Comparison of ENCODE assay signal across 24 cellular contexts in the genomic region with DNA sequence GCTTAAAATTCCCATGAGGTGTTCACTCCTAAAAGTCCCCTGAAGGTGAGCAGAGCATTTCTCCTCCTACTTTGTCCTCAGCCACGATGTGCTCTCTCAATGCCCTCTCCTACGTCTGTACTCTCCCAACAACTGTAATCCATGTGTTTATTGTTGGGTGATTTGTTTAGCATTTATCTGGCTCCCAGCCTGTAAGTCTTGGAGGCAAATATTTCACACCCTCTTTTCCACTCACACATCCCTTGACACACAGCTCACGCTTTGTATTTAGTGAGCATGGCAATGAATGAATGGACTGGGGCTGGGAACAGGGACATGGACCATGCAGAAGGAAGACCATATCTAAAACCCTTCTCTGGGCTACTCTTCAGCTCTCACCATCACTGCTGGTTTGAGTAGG. TPM values are rescaled to one million over a fixed set of nuclear protein-coding genes. Genes with fewer than 3 reads are reported as not detected.
DNase-seq lines count a peak whose midpoint lies in the region; ATAC-seq and TF ChIP-seq lines count a peak whose summit lies in the region.
"Had no signal": no experiment of that assay in that cellular context is flagged by ENCODE, and none has a peak within 500 bp of the region (broad histone marks: within the 10 kb centered on the region; RNA-seq: fewer than 3 reads in every experiment).

No MANE protein-coding gene starts in this region.

- no peaks in the 10 kb centered on the region for H3K9me3 Mint-ChIP-seq in nephron progenitor cell
- H3K9me3 Mint-ChIP-seq in stimulated activated memory B cell treated with anti-CD40 and anti-IgM and Interleukin-4, amounts not matched to agents 10 μg/mL and 1 μg/mL and 100 μg/mL, for 72 hours = no peaks in the 10 kb centered on the region
- H3K9me3 Mint-ChIP-seq: CD4-positive, alpha-beta T cell; CD8-positive, alpha-beta memory T cell had no signal

- H3K27ac ChIP-seq in right cardiac atrium (ENCODE audit: low read length) (no peak overlapping the region), heart left ventricle (no peak overlapping the region)
- H3K27ac ChIP-seq: A549; BLaER1 treated with 17β-estradiol and CSF1 and Interleukin-3, amounts not matched to agents 10 nM and 100 nM; GM23248 had no signal

- H3K4me1 Mint-ChIP-seq in nephron progenitor cell = peaks cover 32% of the 10 kb centered on the region
- H3K4me1 Mint-ChIP-seq in stimulated activated memory B cell treated with anti-CD40 and anti-IgM and Interleukin-4, amounts not matched to agents 10 μg/mL and 1 μg/mL and 100 μg/mL, for 72 hours = peaks cover 22% of the 10 kb centered on the region
- H3K4me1 Mint-ChIP-seq: CD14-positive monocyte; CD8-positive, alpha-beta memory T cell had no signal

- H3K9me3 ChIP-seq in right cardiac atrium (ENCODE audit: control insufficient read depth, low read length) = no peaks in the 10 kb centered on the region
- no peaks in the 10 kb centered on the region for H3K9me3 ChIP-seq in heart left ventricle
- H3K9me3 ChIP-seq: A549; BE2C; BLaER1 treated with 17β-estradiol and CSF1 and Interleukin-3, amounts not matched to agents 10 nM and 100 nM had no signal

- TF ChIP-seq CTCF in heart left ventricle (IDR thresholded peaks at IDR 0.05) (no peak), nephron progenitor cell (IDR thresholded peaks at IDR 0.05) (no peak)

- H3K36me3 ChIP-seq in heart left ventricle = no peaks in the 10 kb centered on the region
- H3K36me3 ChIP-seq: BE2C; BLaER1 treated with 17β-estradiol and CSF1 and Interleukin-3, amounts not matched to agents 10 nM and 100 nM had no signal

- H3K4me3 ChIP-seq in right cardiac atrium (ENCODE audit: low read length) (no peak overlapping the region), heart left ventricle (no peak overlapping the region)
- H3K4me3 ChIP-seq: A549; BLaER1 treated with 17β-estradiol and CSF1 and Interleukin-3, amounts not matched to agents 10 nM and 100 nM; GM12878; GM23248 had no signal

- H3K36me3 Mint-ChIP-seq in nephron progenitor cell (ENCODE audit: low read depth) = no peaks in the 10 kb centered on the region
- H3K36me3 Mint-ChIP-seq in stimulated activated memory B cell treated with anti-CD40 and anti-IgM and Interleukin-4, amounts not matched to agents 10 μg/mL and 1 μg/mL and 100 μg/mL, for 72 hours = no peaks in the 10 kb centered on the region
- H3K36me3 Mint-ChIP-seq: CD14-positive monocyte; CD8-positive, alpha-beta memory T cell had no signal

- no peak for TF ChIP-seq POLR2A in heart left ventricle (IDR thresholded peaks at IDR 0.05)

- no peak overlapping the region for H3K4me3 Mint-ChIP-seq in nephron progenitor cell
- H3K4me3 Mint-ChIP-seq in stimulated activated memory B cell treated with anti-CD40 and anti-IgM and Interleukin-4, amounts not matched to agents 10 μg/mL and 1 μg/mL and 100 μg/mL, for 72 hours = no peak overlapping the region
- H3K4me3 Mint-ChIP-seq: CD4-positive, alpha-beta T cell; CD8-positive, alpha-beta memory T cell had no signal

- ATAC-seq in right cardiac atrium = peak; percentile 57 to 63
- ATAC-seq in heart left ventricle = no peak
- no peak for ATAC-seq in stimulated activated memory B cell treated with anti-CD40 and anti-IgM and Interleukin-4, amounts not matched to agents 10 μg/mL and 1 μg/mL and 100 μg/mL, for 72 hours
- ATAC-seq in left lobe of liver = no peak
- ATAC-seq: A549, GM12878 had no signal

- peaks cover 30% of the 10 kb centered on the region for H3K27me3 Mint-ChIP-seq in nephron progenitor cell (ENCODE audit: low read depth, poor library complexity)
- peaks cover 12% of the 10 kb centered on the region for H3K27me3 Mint-ChIP-seq in stimulated activated memory B cell treated with anti-CD40 and anti-IgM and Interleukin-4, amounts not matched to agents 10 μg/mL and 1 μg/mL and 100 μg/mL, for 72 hours

- WGBS in right cardiac atrium = 31% methylated on average over 3 of the region's 3 CpGs
- whole genome bisulfite sequencing in heart left ventricle, 4 donors = 37 to 54% (median 44%) methylated on average over 3 of the region's 3 CpGs

- peak overlapping the region; percentile 53 for H3K27ac Mint-ChIP-seq in nephron progenitor cell
- H3K27ac Mint-ChIP-seq in stimulated activated memory B cell treated with anti-CD40 and anti-IgM and Interleukin-4, amounts not matched to agents 10 μg/mL and 1 μg/mL and 100 μg/mL, for 72 hours = peak overlapping the region; percentile 18
- H3K27ac Mint-ChIP-seq: CD4-positive, alpha-beta T cell; CD8-positive, alpha-beta memory T cell had no signal

- H3K4me1 ChIP-seq in right cardiac atrium (ENCODE audit: control insufficient read depth, insufficient read depth, low read length) (no peaks in the 10 kb centered on the region), heart left ventricle (no peaks in the 10 kb centered on the region)
- H3K4me1 ChIP-seq: A549 had no signal

- no peak for DNase-seq in right cardiac atrium
- no peak for DNase-seq in heart left ventricle
- DNase-seq in nephron progenitor cell = no peak
- DNase-seq in stimulated activated naive CD4-positive, alpha-beta T cell treated with Interleukin-2 at 50 U/mL for 16 hours (lab: John Stamatoyannopoulos, UW) = no peak
- no peak for DNase-seq in activated effector memory CD4-positive, alpha-beta T cell treated with anti-CD3 and anti-CD28 coated beads, Interleukin-2, amount 50 U/mL, for 16 hours
- no peak for DNase-seq in left lobe of liver (ENCODE audit: low spot score)
- DNase-seq: 8988T; ACHN; AML-193; BE2C; CD4-positive, alpha-beta T cell; CD8-positive, alpha-beta memory T cell; DMS 273 treated with DMSO at 0.1 percent for 48 hours; DMS79; EL; GDM1; GM23248; H7; HCEC 1CT had no signal

- intact Hi-C loops in right cardiac atrium (cut with DNase I) (loop anchor here in 3 of 4 donors (2.0 to 10.0 kb wide), 3 partner anchors 103 to 267 kb away; no protein-coding TSS in a partner anchor), heart left ventricle (cut with DNase I) (loop anchor here in 4 of 10 donors (10.0 kb wide), 2 partner anchors 93 to 103 kb away; a partner anchor contains a TSS)

- H3K27me3 ChIP-seq in right cardiac atrium (ENCODE audit: control insufficient read depth, insufficient read depth) (no peaks in the 10 kb centered on the region), heart left ventricle (peaks cover 0 to 33% (median 8%) of the 10 kb centered on the region in 9 donors)
- H3K27me3 ChIP-seq: BE2C; BLaER1 treated with 17β-estradiol and CSF1 and Interleukin-3, amounts not matched to agents 10 nM and 100 nM had no signal

RNA-seq across cellular contexts. Expression of a gene that starts 22.6 kb away (rescaled TPM):
- total RNA-seq in right cardiac atrium (not detected), heart left ventricle (under 1 TPM in 1 of 9 donors, not detected in 8; 0.23 TPM), left lobe of liver (not detected)
- polyA plus RNA-seq in right cardiac atrium (0.09 TPM), heart left ventricle (under 1 TPM in 1 of 2 donors, not detected in 1; 0.15 TPM)
- total RNA-seq: CD4-positive, alpha-beta T cell; CD8-positive, alpha-beta memory T cell; GM12878; GM23248 had no signal
- polyA plus RNA-seq: A549; CD14-positive monocyte; CD8-positive, alpha-beta memory T cell; GM12878; GM23248 had no signal

Comparison
In these comparisons a context has a peak if more than half of its experiments do, and no peak if none do; other contexts are left out.
1. ATAC-seq: peak in right cardiac atrium (2 of 2); none in heart left ventricle (0 of 4), stimulated activated memory B cell treated with anti-CD40 and anti-IgM and Interleukin-4, amounts not matched to agents 10 μg/mL and 1 μg/mL and 100 μg/mL, for 72 hours (single experiment) and left lobe of liver (single experiment).